ENCODE assay signal across 24 cellular contexts in genomic region chr1:185435696-185436379, GRCh38.
"Had no signal": no experiment of that assay in that cellular context is flagged by ENCODE, and none has a peak within 500 bp of the region (broad histone marks: within the 10 kb centered on the region; RNA-seq: fewer than 3 reads in every experiment).

No MANE protein-coding gene starts in this region.

- H3K4me3 ChIP-seq: hepatocyte, spleen, suprapubic skin, tibial artery had no signal

- H3K4me2 ChIP-seq: hepatocyte had no signal

- H3K79me2 ChIP-seq: hepatocyte had no signal

- FAIRE-seq: frontal cortex had no signal

- H3K27me3 ChIP-seq: hepatocyte, spleen, suprapubic skin, tibial artery had no signal

- DNase-seq: activated CD4-positive, alpha-beta memory T cell treated with anti-CD3 and anti-CD28 coated beads for 36 hours; activated CD4-positive, alpha-beta T cell treated with anti-CD3 and anti-CD28 coated beads, Interleukin-2, amount 10 ng/mL, durations not matched to agents 24 days and 14 days; activated CD8-positive, alpha-beta memory T cell treated with anti-CD3 and anti-CD28 coated beads, Interleukin-2, amount 50 U/mL, for 4 hours; activated gamma-delta T cell; activated naive CD4-positive, alpha-beta T cell treated with anti-CD3 and anti-CD28 coated beads, Interleukin-2, amount 50 U/mL, for 16 hours; activated T-cell treated with anti-CD3 and anti-CD28 coated beads, Interleukin-2, amount 50 U/mL, for 1 hour; amniotic stem cell; central memory CD4-positive, alpha-beta T cell; glutamatergic neuron; islet precursor cell; left cardiac atrium; mammary epithelial cell; naive B cell; occipital lobe; right cardiac atrium; spleen; stimulated activated naive CD4-positive, alpha-beta T cell; T-helper 17 cell; T1000; tibial artery; WERI-Rb-1 had no signal

- H2AFZ ChIP-seq: hepatocyte had no signal

- H3K27ac ChIP-seq: hepatocyte, spleen, suprapubic skin, tibial artery, WERI-Rb-1 had no signal

- H3K9me3 ChIP-seq: spleen, suprapubic skin, tibial artery had no signal

- H3K36me3 ChIP-seq: spleen, suprapubic skin, tibial artery, WERI-Rb-1 had no signal
